In genomic region chr5:159780246-159780645, GRCh38 we compare ENCODE assay signal across 10 cellular contexts.
"Had no signal": no experiment of that assay in that cellular context is flagged by ENCODE, and none has a peak within 500 bp of the region (broad histone marks: within the 10 kb centered on the region; RNA-seq: fewer than 3 reads in every experiment).

No MANE protein-coding gene starts in this region.

- H3K4me3 ChIP-seq: dorsolateral prefrontal cortex, esophagus muscularis mucosa, gastroesophageal sphincter had no signal

- H3K9me3 ChIP-seq: esophagus muscularis mucosa, gastroesophageal sphincter had no signal

- H3K36me3 ChIP-seq: esophagus muscularis mucosa, gastroesophageal sphincter had no signal

- DNase-seq: activated T-cell treated with anti-CD3 and anti-CD28 coated beads, Interleukin-2, amount 50 U/mL, for 48 hours; cerebellar nuclear complex; dorsolateral prefrontal cortex; kidney; left ventricle myocardium superior; mesendoderm; stimulated activated CD4-positive, alpha-beta T cell treated with anti-CD3 and anti-CD28 coated beads, Interleukin-2, amount 100 ng/mL, for 48 hours had no signal

- ATAC-seq: gastroesophageal sphincter, left ventricle myocardium superior, sciatic nerve had no signal

- H3K27ac ChIP-seq: esophagus muscularis mucosa, gastroesophageal sphincter had no signal

- H3K27me3 ChIP-seq: dorsolateral prefrontal cortex had no signal

- H3K4me1 ChIP-seq: esophagus muscularis mucosa, gastroesophageal sphincter had no signal
